ENCODE assay signal across 27 cellular contexts in the genomic region with DNA sequence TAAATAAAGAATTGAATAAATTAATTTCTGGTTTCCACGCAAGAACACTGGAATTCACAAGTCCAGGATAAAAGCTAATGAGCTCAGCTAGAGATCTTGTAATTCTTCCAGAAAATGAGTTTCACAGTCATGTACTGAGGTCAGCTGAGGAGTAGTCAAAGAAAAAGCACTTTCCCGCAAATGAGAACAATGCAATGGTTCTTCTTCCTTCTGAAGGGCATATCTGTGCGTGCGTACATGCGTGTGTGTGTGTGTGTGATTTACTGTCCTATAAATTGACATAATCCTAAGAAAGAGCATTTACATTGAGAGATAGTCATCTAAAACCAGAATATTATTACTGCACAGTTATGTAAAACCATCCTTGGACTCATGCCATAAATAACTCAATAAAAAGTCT.
"Had no signal": no experiment of that assay in that cellular context is flagged by ENCODE, and none has a peak within 500 bp of the region (broad histone marks: within the 10 kb centered on the region; RNA-seq: fewer than 3 reads in every experiment).

No MANE protein-coding gene starts in this region.

- H3K4me1 Mint-ChIP-seq: immature natural killer cell; naive B cell; natural killer cell; nephron progenitor cell; stimulated activated naive B cell treated with anti-CD40 and anti-IgM and Interleukin-4, amounts not matched to agents 10 μg/mL and 1 μg/mL and 100 μg/mL, for 72 hours had no signal

- H3K9me3 ChIP-seq: left ventricle myocardium inferior, ovary, prostate gland, stomach, testis, thyroid gland, transverse colon, upper lobe of left lung had no signal

- H3K36me3 Mint-ChIP-seq: immature natural killer cell; mesothelial cell of epicardium; naive B cell; natural killer cell; stimulated activated naive B cell treated with anti-CD40 and anti-IgM and Interleukin-4, amounts not matched to agents 10 μg/mL and 1 μg/mL and 100 μg/mL, for 72 hours had no signal

- H3K27ac Mint-ChIP-seq: immature natural killer cell; mesothelial cell of epicardium; naive B cell; natural killer cell; nephron progenitor cell; stimulated activated naive B cell treated with anti-CD40 and anti-IgM and Interleukin-4, amounts not matched to agents 10 μg/mL and 1 μg/mL and 100 μg/mL, for 72 hours had no signal

- H3K27me3 ChIP-seq: ovary, stomach, testis, thyroid gland, transverse colon, upper lobe of left lung had no signal

- H3K36me3 ChIP-seq: left ventricle myocardium inferior, ovary, prostate gland, stomach, thyroid gland, transverse colon, upper lobe of left lung had no signal

- H3K9me3 Mint-ChIP-seq: mesothelial cell of epicardium; nephron progenitor cell; stimulated activated naive B cell treated with anti-CD40 and anti-IgM and Interleukin-4, amounts not matched to agents 10 μg/mL and 1 μg/mL and 100 μg/mL, for 72 hours had no signal

- H3K27ac ChIP-seq: left ventricle myocardium inferior, ovary, prostate gland, skin epidermis, stomach, testis, thyroid gland, transverse colon, upper lobe of left lung had no signal

- H3K4me3 Mint-ChIP-seq: immature natural killer cell; mesothelial cell of epicardium; naive B cell; natural killer cell; nephron progenitor cell; stimulated activated naive B cell treated with anti-CD40 and anti-IgM and Interleukin-4, amounts not matched to agents 10 μg/mL and 1 μg/mL and 100 μg/mL, for 72 hours had no signal

- H3K4me3 ChIP-seq: left ventricle myocardium inferior, lung, ovary, prostate gland, skin epidermis, stomach, testis, thyroid gland, transverse colon, upper lobe of left lung had no signal

- H3K4me1 ChIP-seq: left ventricle myocardium inferior, prostate gland, stomach, testis, thyroid gland, transverse colon, upper lobe of left lung had no signal

- H3K27me3 Mint-ChIP-seq: naive B cell; stimulated activated naive B cell treated with anti-CD40 and anti-IgM and Interleukin-4, amounts not matched to agents 10 μg/mL and 1 μg/mL and 100 μg/mL, for 72 hours had no signal

- DNase-seq: hypothalamus; immature natural killer cell; islet precursor cell; left ventricle myocardium inferior; mesendoderm; naive B cell; natural killer cell; nephron progenitor cell; ovary; posterior cingulate gyrus; retina; right cardiac atrium; stimulated activated CD4-positive, alpha-beta T cell treated with anti-CD3 and anti-CD28 coated beads, Interleukin-12 subunit alpha, Interleukin-12 subunit beta, amount 100 ng/mL, for 4 hours; stimulated activated CD4-positive, alpha-beta T cell treated with anti-CD3 and anti-CD28 coated beads, Interleukin-15, amount 100 ng/mL, for 24 hours; stimulated activated CD4-positive, alpha-beta T cell treated with anti-CD3 and anti-CD28 coated beads, Interleukin-2, amount 100 ng/mL, for 24 hours; stimulated activated CD4-positive, alpha-beta T cell treated with anti-CD3 and anti-CD28 coated beads, Interleukin-4, amount 100 ng/mL, for 1 hour; stimulated activated naive B cell treated with anti-CD40 and anti-IgM and Interleukin-4, amounts not matched to agents 10 μg/mL and 1 μg/mL and 100 μg/mL, for 72 hours; stimulated activated naive CD8-positive, alpha-beta T cell treated with anti-CD3 and anti-CD28 coated beads, Interleukin-15, Interleukin-2, amounts not matched to agents 100 U/mL and 50 U/mL, for 24 hours; stomach; testis; thyroid gland; transverse colon; upper lobe of left lung had no signal
